12 cellular contexts compared by ENCODE assay signal in the genomic region with DNA sequence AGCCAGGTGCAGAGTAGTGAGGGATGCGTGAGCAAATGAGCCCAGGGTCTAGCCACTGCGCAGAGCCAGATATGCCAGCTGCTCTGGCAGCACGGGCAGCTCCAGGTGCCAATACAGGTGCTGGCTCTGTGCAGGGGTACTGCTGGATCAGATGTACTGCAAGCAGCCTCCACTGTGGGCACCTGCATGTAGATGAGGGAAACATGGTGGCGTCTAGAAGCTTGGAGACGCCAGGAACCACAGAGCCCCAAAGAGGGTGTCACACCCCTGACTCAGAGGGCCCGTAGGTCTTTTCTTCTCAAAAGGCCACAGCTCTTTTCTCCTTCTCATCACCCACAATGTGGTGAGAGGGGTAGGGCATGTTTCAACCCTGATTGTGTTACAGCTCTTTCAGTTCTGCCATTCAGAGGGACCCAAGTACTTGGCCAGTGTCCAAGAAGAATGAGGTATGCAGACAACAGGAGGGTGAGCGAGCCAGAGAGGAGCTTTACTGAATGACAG.
DNase-seq lines count a peak whose midpoint lies in the region; ATAC-seq, FAIRE-seq and TF ChIP-seq lines count a peak whose summit lies in the region.
"Had no signal": no experiment of that assay in that cellular context is flagged by ENCODE, and none has a peak within 500 bp of the region (broad histone marks: within the 10 kb centered on the region; RNA-seq: fewer than 3 reads in every experiment).

No MANE protein-coding gene starts in this region.

- H3K27me3 ChIP-seq in SJCRH30 (no peaks in the 10 kb centered on the region), WERI-Rb-1 (ENCODE audit: insufficient read depth, low read depth, severe bottlenecking) (no peaks in the 10 kb centered on the region)
- H3K27me3 ChIP-seq: ascending aorta had no signal

- H3K27me3 Mint-ChIP-seq in stimulated activated naive B cell treated with anti-CD40 and anti-IgM and Interleukin-4, amounts not matched to agents 10 μg/mL and 1 μg/mL and 100 μg/mL, for 72 hours = no peaks in the 10 kb centered on the region

- peak; percentile 34 to 54 for ATAC-seq in stimulated activated naive B cell treated with anti-CD40 and anti-IgM and Interleukin-4, amounts not matched to agents 10 μg/mL and 1 μg/mL and 100 μg/mL, for 72 hours (replicated peaks)

- H3K4me3 ChIP-seq in SJCRH30 = no peak overlapping the region
- no peak overlapping the region for H3K4me3 ChIP-seq in WERI-Rb-1 (ENCODE audit: low read depth, low read length)
- H3K4me3 ChIP-seq: ascending aorta had no signal

- FAIRE-seq in GM12892 (lab: Jason Lieb, UNC) = no peak
- FAIRE-seq: islet of Langerhans, RCC 7860 had no signal

- H3K36me3 ChIP-seq in SJCRH30 (no peaks in the 10 kb centered on the region), WERI-Rb-1 (no peaks in the 10 kb centered on the region)
- H3K36me3 ChIP-seq: ascending aorta had no signal

- H3K27ac ChIP-seq in SJCRH30 (no peak overlapping the region), WERI-Rb-1 (no peak overlapping the region)
- H3K27ac ChIP-seq: ascending aorta had no signal

- H3K4me1 ChIP-seq in SJCRH30 = no peaks in the 10 kb centered on the region
- H3K4me1 ChIP-seq: ascending aorta had no signal

- H3K4me1 Mint-ChIP-seq in stimulated activated naive B cell treated with anti-CD40 and anti-IgM and Interleukin-4, amounts not matched to agents 10 μg/mL and 1 μg/mL and 100 μg/mL, for 72 hours = no peaks in the 10 kb centered on the region

- no peaks in the 10 kb centered on the region for H3K36me3 Mint-ChIP-seq in stimulated activated naive B cell treated with anti-CD40 and anti-IgM and Interleukin-4, amounts not matched to agents 10 μg/mL and 1 μg/mL and 100 μg/mL, for 72 hours

- TF ChIP-seq POLR2A in GM12892 (IDR thresholded peaks at IDR 0.05; ENCODE audit: low read depth, low read length) = no peak

- H3K9me3 Mint-ChIP-seq in stimulated activated naive B cell treated with anti-CD40 and anti-IgM and Interleukin-4, amounts not matched to agents 10 μg/mL and 1 μg/mL and 100 μg/mL, for 72 hours = no peaks in the 10 kb centered on the region
- H3K9me3 Mint-ChIP-seq: neural crest cell had no signal

- no peak for TF ChIP-seq CTCF in WERI-Rb-1 (IDR thresholded peaks at IDR 0.05; ENCODE audit: low read depth, low read length)

- no peaks in the 10 kb centered on the region for H3K9me3 ChIP-seq in SJCRH30 (replicated peaks)
- H3K9me3 ChIP-seq in WERI-Rb-1 (ENCODE audit: severe bottlenecking) = no peaks in the 10 kb centered on the region
- H3K9me3 ChIP-seq: ascending aorta had no signal

- DNase-seq in activated gamma-delta T cell treated with Interleukin-2 at 50 U/mL for 16 hours (peak; percentile 12), activated gamma-delta T cell (lab: John Stamatoyannopoulos, UW) (no peak), NCI-H128 (lab: John Stamatoyannopoulos, UW; ENCODE audit: unreplicated experiment) (peak; percentile 96), SJCRH30 (peak; percentile 45 to 63), GM12892 (ENCODE audit: insufficient read length) (no peak), WERI-Rb-1 (no peak), DMS79 (lab: John Stamatoyannopoulos, UW) (no peak)
- no peak for DNase-seq in stimulated activated naive B cell treated with anti-CD40 and anti-IgM and Interleukin-4, amounts not matched to agents 10 μg/mL and 1 μg/mL and 100 μg/mL, for 72 hours

- H3K27ac Mint-ChIP-seq in stimulated activated naive B cell treated with anti-CD40 and anti-IgM and Interleukin-4, amounts not matched to agents 10 μg/mL and 1 μg/mL and 100 μg/mL, for 72 hours = no peak overlapping the region

- H3K4me3 Mint-ChIP-seq in stimulated activated naive B cell treated with anti-CD40 and anti-IgM and Interleukin-4, amounts not matched to agents 10 μg/mL and 1 μg/mL and 100 μg/mL, for 72 hours = no peak overlapping the region
- H3K4me3 Mint-ChIP-seq: neural crest cell had no signal

Comparison
In these comparisons a context has a peak if more than half of its experiments do, and no peak if none do; other contexts are left out.
1. DNase-seq: peak in activated gamma-delta T cell treated with Interleukin-2 at 50 U/mL for 16 hours (single experiment), NCI-H128 (single experiment) and SJCRH30 (2 of 2); none in activated gamma-delta T cell (single experiment), stimulated activated naive B cell treated with anti-CD40 and anti-IgM and Interleukin-4, amounts not matched to agents 10 μg/mL and 1 μg/mL and 100 μg/mL, for 72 hours (single experiment), GM12892 (single experiment), WERI-Rb-1 (single experiment) and DMS79 (single experiment).